ENCODE assay signal across 8 cellular contexts in genomic region chr4:39464886-39465501, GRCh38. TPM values are rescaled to one million over a fixed set of nuclear protein-coding genes. Genes with fewer than 3 reads are reported as not detected.
A peak's percentile ranks its signal among the peaks of the same experiment; 100 is the strongest.
DNase-seq lines count a peak whose midpoint lies in the region; ATAC-seq, FAIRE-seq and TF ChIP-seq lines count a peak whose summit lies in the region.

No MANE protein-coding gene starts in this region.

- no peak for TF ChIP-seq POLR2A in transverse colon (IDR thresholded peaks at IDR 0.05)

- peak; percentile 67 for FAIRE-seq in D721Med (lab: Jason Lieb, UNC)

- TF ChIP-seq EP300 in transverse colon (IDR thresholded peaks at IDR 0.05; ENCODE audit: low read depth) = no peak

- no peak overlapping the region for H3K27ac Mint-ChIP-seq in activated T-helper 17 cell treated with anti-CD3 and anti-CD28 coated beads, Interleukin-2, amount 50 U/mL, for 72 hours

- DNase-seq in D721Med (ENCODE audit: insufficient read length, low spot score) = no peak
- peak; percentile 73 for DNase-seq in Karpas-422
- DNase-seq in kidney tubule cell (ENCODE audit: low spot score) = peak; percentile 70
- no peak for DNase-seq in OCI-M2 (lab: John Stamatoyannopoulos, UW; ENCODE audit: unreplicated experiment)
- no peak for DNase-seq in hippocampal formation (lab: John Stamatoyannopoulos, UW)
- DNase-seq in transverse colon = no peak
- no peak for DNase-seq in midbrain (lab: John Stamatoyannopoulos, UW)

- peaks cover 70% of the 10 kb centered on the region for H3K36me3 Mint-ChIP-seq in activated T-helper 17 cell treated with anti-CD3 and anti-CD28 coated beads, Interleukin-2, amount 50 U/mL, for 72 hours (ENCODE audit: low read depth)

- H3K9me3 ChIP-seq in Karpas-422 (ENCODE audit: low read length) (no peaks in the 10 kb centered on the region), transverse colon (no peaks in the 10 kb centered on the region)

- H3K4me3 Mint-ChIP-seq in activated T-helper 17 cell treated with anti-CD3 and anti-CD28 coated beads, Interleukin-2, amount 50 U/mL, for 72 hours = no peak overlapping the region

- in situ Hi-C loops in transverse colon (cut with MboI; ENCODE audit: low pct_ligation_motif_present in 1 of 4, low pct_unique_long_range_greater_than_20kb in 1 of 4, low sequenced_read_pairs in 3 of 4) = loop anchor here in 1 of 4 donors (10.0 kb wide), 1 partner anchor 170 kb away; the partner anchor contains the start of gene SMIM14

- H3K36me3 ChIP-seq in Karpas-422 (ENCODE audit: insufficient read depth, low read length) (peaks cover 34% of the 10 kb centered on the region), transverse colon (peaks cover 0 to 22% (median 8%) of the 10 kb centered on the region in 4 donors)

- WGBS in transverse colon (ENCODE audit: low coverage in 1 of 2), 2 donors = 40% methylated on average over 2 of the region's 2 CpGs; no CpG with 5 or more reads in 1 of the 2 donors

- H3K4me1 ChIP-seq in Karpas-422 (ENCODE audit: low read length) (peaks cover 21% of the 10 kb centered on the region), transverse colon (peaks cover 0 to 26% (median 7%) of the 10 kb centered on the region in 4 donors)

- no peaks in the 10 kb centered on the region for H3K27me3 Mint-ChIP-seq in activated T-helper 17 cell treated with anti-CD3 and anti-CD28 coated beads, Interleukin-2, amount 50 U/mL, for 72 hours

- peak overlapping the region; percentile 73; the same call in 1 of the 2 replicates for H2AFZ ChIP-seq in Karpas-422 (ENCODE audit: low read length)

- H3K9ac ChIP-seq in Karpas-422 (ENCODE audit: low read length) = no peak overlapping the region

- intact Hi-C loops in transverse colon (cut with DNase I; ENCODE audit: low total_unique reads) = loop anchor here (10.0 kb wide), 1 partner anchor 510 kb away; the partner anchor contains the start of gene PDS5A

- no peak overlapping the region for H3K4me3 ChIP-seq in Karpas-422 (ENCODE audit: low read length)
- no peak overlapping the region for H3K4me3 ChIP-seq in transverse colon

- peaks cover 12% of the 10 kb centered on the region for H3K79me2 ChIP-seq in Karpas-422 (ENCODE audit: low read length)

- H3K4me1 Mint-ChIP-seq in activated T-helper 17 cell treated with anti-CD3 and anti-CD28 coated beads, Interleukin-2, amount 50 U/mL, for 72 hours = no peaks in the 10 kb centered on the region

- H3K27ac ChIP-seq in Karpas-422 (ENCODE audit: low read length) = no peak overlapping the region
- H3K27ac ChIP-seq in transverse colon = peak overlapping the region in 2 of 4 donors; percentile 18 to 63

- H4K20me1 ChIP-seq in Karpas-422 (ENCODE audit: insufficient read depth, low read depth, low read length) = no peaks in the 10 kb centered on the region

- H3K27me3 ChIP-seq in Karpas-422 (ENCODE audit: low read length) (no peaks in the 10 kb centered on the region), transverse colon (no peaks in the 10 kb centered on the region)

- H3K9me3 Mint-ChIP-seq in activated T-helper 17 cell treated with anti-CD3 and anti-CD28 coated beads, Interleukin-2, amount 50 U/mL, for 72 hours = no peaks in the 10 kb centered on the region

- ATAC-seq in activated T-helper 17 cell treated with anti-CD3 and anti-CD28 coated beads, Interleukin-2, amount 50 U/mL, for 72 hours (replicated peaks) = peak; percentile 70

- H3K9me2 ChIP-seq in Karpas-422 (replicated peaks; ENCODE audit: insufficient read depth, low read length) = no peaks in the 10 kb centered on the region

- H3K4me2 ChIP-seq in Karpas-422 (ENCODE audit: low read depth, low read length, poor library complexity, severe bottlenecking) = no peak overlapping the region

- TF ChIP-seq CTCF in D721Med (IDR thresholded peaks at IDR 0.05; ENCODE audit: insufficient read depth, missing control alignments) (no peak), transverse colon (IDR thresholded peaks at IDR 0.05) (no peak)

RNA-seq across cellular contexts. Expression of gene LIAS, which starts 6.1 kb away (rescaled TPM):
- 14.1 and 19.5 TPM in 2 replicates for total RNA-seq in Karpas-422 (2014; rRNA removed; shearing (Covaris generic); ENCODE audit: low replicate concordance)
- total RNA-seq in activated T-helper 17 cell treated with anti-CD3 and anti-CD28 coated beads, Interleukin-2, amount 50 U/mL, for 72 hours = 10 to 100 TPM; 22.5 to 24.3 TPM
- total RNA-seq in transverse colon = 10 to 100 TPM in 3 of 4 donors, 1 to 10 TPM in 1; 2.6 to 27.3 (median 13.0) TPM

RNA-seq across cellular contexts. Expression of gene RPL9, which starts 6.3 kb away (rescaled TPM):
- total RNA-seq in Karpas-422 (2014; rRNA removed; shearing (Covaris generic); ENCODE audit: low replicate concordance) = 3,556 and 5,641 TPM in 2 replicates
- 1,000 to 10,000 TPM; 1,910 to 2,087 TPM for total RNA-seq in activated T-helper 17 cell treated with anti-CD3 and anti-CD28 coated beads, Interleukin-2, amount 50 U/mL, for 72 hours
- total RNA-seq in transverse colon = 1,000 to 10,000 TPM in 2 of 4 donors, 100 to 1,000 TPM in 2; 408 to 2,811 (median 1,755) TPM

RNA-seq across cellular contexts. Expression of gene KLB, which starts 58.3 kb away (rescaled TPM):
- total RNA-seq in Karpas-422 (2014; rRNA removed; shearing (Covaris generic); ENCODE audit: low replicate concordance) = not detected in 2 replicates
- total RNA-seq in activated T-helper 17 cell treated with anti-CD3 and anti-CD28 coated beads, Interleukin-2, amount 50 U/mL, for 72 hours = not detected
- 1 to 10 TPM in 1 of 4 donors, under 1 TPM in 2, not detected in 1; 0.37 to 2.5 (median 0.79) TPM for total RNA-seq in transverse colon

Comparison
In these comparisons a context has a peak if more than half of its experiments do, and no peak if none do; other contexts are left out.
1. DNase-seq: peak in Karpas-422 (single experiment) and kidney tubule cell (single experiment); none in D721Med (single experiment), OCI-M2 (single experiment), hippocampal formation (0 of 2), transverse colon (single experiment) and midbrain (single experiment).